ENCODE assay signal across 23 cellular contexts in genomic region chr5:85266692-85267091, GRCh38.
A peak's percentile ranks its signal among the peaks of the same experiment; 100 is the strongest.
DNase-seq lines count a peak whose midpoint lies in the region; ATAC-seq, FAIRE-seq and TF ChIP-seq lines count a peak whose summit lies in the region.
"Had no signal": no experiment of that assay in that cellular context is flagged by ENCODE, and none has a peak within 500 bp of the region (broad histone marks: within the 10 kb centered on the region; RNA-seq: fewer than 3 reads in every experiment).

No MANE protein-coding gene starts in this region.

- H3K27ac ChIP-seq in A549 = no peak overlapping the region
- no peak overlapping the region for H3K27ac ChIP-seq in GM23338 (ENCODE audit: low read depth)
- H3K27ac ChIP-seq: BLaER1, C4-2B, GM23248 had no signal

- CTCF ChIA-PET in A549 (lab: Yijun Ruan, JAX) = no interaction called here

- POLR2A ChIA-PET in A549 (lab: Yijun Ruan, JAX) = no interaction called here

- H3K36me3 Mint-ChIP-seq in GM23338 (ENCODE audit: low read depth) = no peaks in the 10 kb centered on the region
- H3K36me3 Mint-ChIP-seq: CD4-positive, CD25-positive, alpha-beta regulatory T cell; CD8-positive, alpha-beta T cell had no signal

- no peaks in the 10 kb centered on the region for H3F3A ChIP-seq in GM23338 (replicated peaks; ENCODE audit: low read depth)

- ATAC-seq in A549 = no peak
- ATAC-seq in GM23338 = no peak
- ATAC-seq in HG02623 (IDR thresholded peaks at IDR 0.05; ENCODE audit: unreplicated experiment) = no peak
- ATAC-seq: CD8-positive, alpha-beta T cell had no signal

- no peaks in the 10 kb centered on the region for H4K20me1 ChIP-seq in GM23338 (replicated peaks; ENCODE audit: insufficient read depth)
- H4K20me1 ChIP-seq: BLaER1 had no signal

- H3K36me3 ChIP-seq in GM23338 (ENCODE audit: insufficient read depth) (no peaks in the 10 kb centered on the region), adipocyte (ENCODE audit: control insufficient read depth, insufficient read depth, low read length, severe bottlenecking) (no peaks in the 10 kb centered on the region)
- H3K36me3 ChIP-seq: BLaER1 had no signal

- no peaks in the 10 kb centered on the region for H3K4me1 ChIP-seq in A549
- H3K4me1 ChIP-seq in GM23338 (ENCODE audit: insufficient read depth) = no peaks in the 10 kb centered on the region
- no peaks in the 10 kb centered on the region for H3K4me1 ChIP-seq in adipocyte (ENCODE audit: control insufficient read depth, insufficient read depth, low read length)
- H3K4me1 ChIP-seq: BLaER1, Caco-2 had no signal

- H3K4me1 Mint-ChIP-seq in GM23338 = no peaks in the 10 kb centered on the region
- H3K4me1 Mint-ChIP-seq: B cell; CD4-positive, CD25-positive, alpha-beta regulatory T cell; H9 had no signal

- no peaks in the 10 kb centered on the region for H3K79me2 ChIP-seq in GM23338 (replicated peaks; ENCODE audit: insufficient read depth)

- 74% methylated on average over 1 of the region's 1 CpG for WGBS in A549 (ENCODE audit: missing lambda C conversion rate)

- H3K9me2 ChIP-seq in GM23338 (ENCODE audit: insufficient read depth) = no peaks in the 10 kb centered on the region

- DNase-seq in A549 (ENCODE audit: low read depth in 1 of 2, low spot score in 1 of 2) (no peak), GM23338 (ENCODE audit: low spot score) (no peak), NCI-H460 (ENCODE audit: extremely low read depth, low read depth) (peak; percentile 9), adipocyte (ENCODE audit: low read depth) (peak; percentile 0), cerebellar cortex (ENCODE audit: low spot score) (no peak), DMS53 treated with DMSO at 0.1 percent for 48 hours (lab: John Stamatoyannopoulos, UW; ENCODE audit: unreplicated experiment) (no peak)
- DNase-seq: 8988T; Caco-2; CD4-positive, CD25-positive, alpha-beta regulatory T cell; CD8-positive, alpha-beta T cell; DMS153; DMS79; EL; GDM1; GM23248; H9; HFFc6 had no signal

- no peak for TF ChIP-seq RAD21 in A549 (conservative IDR thresholded peaks at IDR 0.05 in 1 of 2, IDR thresholded peaks at IDR 0.05 in 1 of 2)

- no peak for TF ChIP-seq POLR2A in A549 (IDR thresholded peaks at IDR 0.05; ENCODE audit: low read length)

- H3K4me3 ChIP-seq in A549 = no peak overlapping the region
- H3K4me3 ChIP-seq in GM23338 = no peak overlapping the region
- no peak overlapping the region for H3K4me3 ChIP-seq in adipocyte (ENCODE audit: low read length)
- H3K4me3 ChIP-seq: BLaER1, GM12878, GM23248 had no signal

- H3K27me3 ChIP-seq in GM23338 (ENCODE audit: insufficient read depth) = no peaks in the 10 kb centered on the region
- no peaks in the 10 kb centered on the region for H3K27me3 ChIP-seq in adipocyte (replicated peaks; ENCODE audit: control insufficient read depth, insufficient read depth, low read length)
- H3K27me3 ChIP-seq: BLaER1 had no signal

- no peak for TF ChIP-seq EP300 in A549 (IDR thresholded peaks at IDR 0.05)

- H3K27me3 Mint-ChIP-seq in GM23338 (ENCODE audit: insufficient read depth, low read depth, poor library complexity) = no peaks in the 10 kb centered on the region
- H3K27me3 Mint-ChIP-seq: B cell; CD4-positive, CD25-positive, alpha-beta regulatory T cell had no signal

- no peak for FAIRE-seq in A549 (lab: Jason Lieb, UNC)
- FAIRE-seq: GM12878, GM19239 had no signal

- H3K27ac Mint-ChIP-seq in GM23338 = peak overlapping the region; percentile 75
- H3K27ac Mint-ChIP-seq: B cell; CD4-positive, CD25-positive, alpha-beta regulatory T cell; CD8-positive, alpha-beta T cell; H9; HFFc6 had no signal

- no peak overlapping the region for H2AFZ ChIP-seq in GM23338
- H2AFZ ChIP-seq: GM23248 had no signal

- H3K4me3 Mint-ChIP-seq in GM23338 = no peak overlapping the region
- H3K4me3 Mint-ChIP-seq: B cell; CD4-positive, CD25-positive, alpha-beta regulatory T cell; CD8-positive, alpha-beta T cell; H9; HFFc6 had no signal

- H3K4me2 ChIP-seq in A549 (no peak overlapping the region), GM23338 (no peak overlapping the region)
- H3K4me2 ChIP-seq: BLaER1 had no signal

- H3K9me3 ChIP-seq in A549 (no peaks in the 10 kb centered on the region), adipocyte (ENCODE audit: control insufficient read depth, low read length) (no peaks in the 10 kb centered on the region)
- H3K9me3 ChIP-seq: BLaER1, Caco-2 had no signal

- no peaks in the 10 kb centered on the region for H3K9me3 Mint-ChIP-seq in GM23338

- no peak overlapping the region for H3K9ac ChIP-seq in adipocyte (ENCODE audit: low read length)
- H3K9ac ChIP-seq: BLaER1, GM23248 had no signal

- TF ChIP-seq CTCF in A549 (IDR thresholded peaks at IDR 0.05) (no peak), GM23338 (conservative IDR thresholded peaks at IDR 0.05; ENCODE audit: low read depth in 2 of 2) (no peak)

TF ChIP-seq in A549, 52 proteins besides CTCF, POLR2A, EP300 and RAD21:
- TF ChIP-seq MAFK (IDR thresholded peaks at IDR 0.05; ENCODE audit: partially characterized antibody) = peak; percentile 68
- no peak for TF ChIP-seq HOXA7 (CRISPR knock-in tag; IDR thresholded peaks at IDR 0.05)
- peak; percentile 81 for TF ChIP-seq NFE2L2 (conservative IDR thresholded peaks at IDR 0.05; ENCODE audit: low read length)

TF ChIP-seq in GM23338, 12 proteins besides CTCF, POLR2A, EP300 and RAD21:
- TF ChIP-seq EZH2phosphoT487 (IDR thresholded peaks at IDR 0.05; ENCODE audit: unreplicated experiment) (no peak), JUNB (IDR thresholded peaks at IDR 0.05; ENCODE audit: unreplicated experiment) (no peak), EZH2 (IDR thresholded peaks at IDR 0.05; ENCODE audit: low read depth, unreplicated experiment) (no peak), POLR2AphosphoS5 (IDR thresholded peaks at IDR 0.05; ENCODE audit: low read depth) (no peak)

Comparison
In these comparisons a context has a peak if more than half of its experiments do, and no peak if none do; other contexts are left out.
1. DNase-seq: peak in NCI-H460 (single experiment) and adipocyte (single experiment); none in A549 (0 of 2), GM23338 (single experiment), cerebellar cortex (single experiment) and DMS53 treated with DMSO at 0.1 percent for 48 hours (single experiment).